21 cellular contexts compared by ENCODE assay signal in genomic region chrX:68751372-68751771, GRCh38.
DNase-seq lines count a peak whose midpoint lies in the region; ATAC-seq, FAIRE-seq and TF ChIP-seq lines count a peak whose summit lies in the region.
"Had no signal": no experiment of that assay in that cellular context is flagged by ENCODE, and none has a peak within 500 bp of the region (broad histone marks: within the 10 kb centered on the region; RNA-seq: fewer than 3 reads in every experiment).

No MANE protein-coding gene starts in this region.

- no peak for FAIRE-seq in HepG2 (lab: Jason Lieb, UNC)
- FAIRE-seq: A549, D721Med, G401.6, GM12891, GM19239 had no signal

- H3K9me3 Mint-ChIP-seq in type B pancreatic cell = no peaks in the 10 kb centered on the region
- H3K9me3 Mint-ChIP-seq: CD4-positive, alpha-beta T cell; CD8-positive, alpha-beta T cell had no signal

- no peak overlapping the region for H3K4me3 Mint-ChIP-seq in type B pancreatic cell
- H3K4me3 Mint-ChIP-seq: B cell; CD4-positive, alpha-beta T cell; CD8-positive, alpha-beta T cell had no signal

- in situ Hi-C loops in HepG2 (cut with HindIII; ENCODE audit: extremely low pct_ligation_motif_present, low pct_unique_long_range_greater_than_20kb) = no loop called here

- H4K20me1 ChIP-seq in HepG2 (ENCODE audit: insufficient read depth, low read length) = no peaks in the 10 kb centered on the region
- H4K20me1 ChIP-seq: BLaER1 treated with 17β-estradiol and CSF1 and Interleukin-3, amounts not matched to agents 10 nM and 100 nM had no signal

- no peak overlapping the region for H2AFZ ChIP-seq in HepG2 (ENCODE audit: low read length)

- H3K36me3 Mint-ChIP-seq in type B pancreatic cell = no peaks in the 10 kb centered on the region
- H3K36me3 Mint-ChIP-seq: CD8-positive, alpha-beta T cell had no signal

- no peaks in the 10 kb centered on the region for H3K4me1 Mint-ChIP-seq in type B pancreatic cell (ENCODE audit: unreplicated experiment)
- H3K4me1 Mint-ChIP-seq: B cell had no signal

- H3K27me3 ChIP-seq in HepG2 (ENCODE audit: control insufficient read depth in 1 of 2, insufficient read depth in 2 of 2, low read length in 2 of 2) = no peaks in the 10 kb centered on the region
- no peaks in the 10 kb centered on the region for H3K27me3 ChIP-seq in right lobe of liver

- H3K4me3 ChIP-seq in HepG2 (replicated peaks in 1 of 3; ENCODE audit: insufficient read depth in 1 of 3, low read depth in 2 of 3, low read length in 3 of 3) (no peak overlapping the region), right lobe of liver (no peak overlapping the region)
- H3K4me3 ChIP-seq: A549; BLaER1 treated with 17β-estradiol and CSF1 and Interleukin-3, amounts not matched to agents 10 nM and 100 nM had no signal

- H3K9ac ChIP-seq in HepG2 (ENCODE audit: insufficient read depth, low read depth, low read length) = no peak overlapping the region
- H3K9ac ChIP-seq: BLaER1 treated with 17β-estradiol and CSF1 and Interleukin-3, amounts not matched to agents 10 nM and 100 nM had no signal

- no peak overlapping the region for H3K27ac Mint-ChIP-seq in type B pancreatic cell
- H3K27ac Mint-ChIP-seq: B cell; CD4-positive, alpha-beta T cell; CD8-positive, alpha-beta T cell had no signal

- DNase-seq in HepG2 (ENCODE audit: low spot score) (peak; percentile 38), right lobe of liver (no peak), type B pancreatic cell (ENCODE audit: extremely low spot score, unreplicated experiment) (peak; percentile 25), NOMO-1 treated with dmso at 0.1 percent for 144 hours (lab: John Stamatoyannopoulos, UW; ENCODE audit: unreplicated experiment) (no peak), HuH-7 (ENCODE audit: low spot score) (no peak)
- DNase-seq: AML-193; Caco-2; Calu3; CD4-positive, alpha-beta T cell; DMS79 treated with DMSO at 0.1 percent for 48 hours; GF-D8 had no signal

- H3K27me3 Mint-ChIP-seq in type B pancreatic cell = no peaks in the 10 kb centered on the region
- H3K27me3 Mint-ChIP-seq: CD4-positive, alpha-beta T cell had no signal

- no peak for TF ChIP-seq EP300 in HepG2 (IDR thresholded peaks at IDR 0.05; ENCODE audit: low read depth in 2 of 2, low read length in 2 of 2)
- TF ChIP-seq EP300 in HepG2 (CRISPR knock-in tag; IDR thresholded peaks at IDR 0.05; ENCODE audit: borderline replicate concordance) = no peak

- POLR2A ChIA-PET in HepG2 (lab: Yijun Ruan, JAX) = no interaction called here

- H3K4me2 ChIP-seq in HepG2 (ENCODE audit: low read depth, low read length) = no peak overlapping the region
- H3K4me2 ChIP-seq: A549; BLaER1 treated with 17β-estradiol and CSF1 and Interleukin-3, amounts not matched to agents 10 nM and 100 nM had no signal

- H3K79me2 ChIP-seq in HepG2 (ENCODE audit: insufficient read depth, low read length) = no peaks in the 10 kb centered on the region

- WGBS in HepG2 (ENCODE audit: low lambda C conversion rate) = no CpG with 5 or more reads among the region's 2 CpGs
- WGBS in right lobe of liver (ENCODE audit: insufficient coverage, low coverage, low lambda C conversion rate, missing lambda C conversion rate) = 43% methylated on average over 2 of the region's 2 CpGs

- H3K36me3 ChIP-seq in HepG2 (replicated peaks in 1 of 2; ENCODE audit: control insufficient read depth in 1 of 2, insufficient read depth in 2 of 2, low read length in 2 of 2) (no peaks in the 10 kb centered on the region), right lobe of liver (no peaks in the 10 kb centered on the region)
- H3K36me3 ChIP-seq: BLaER1 treated with 17β-estradiol and CSF1 and Interleukin-3, amounts not matched to agents 10 nM and 100 nM had no signal

- TF ChIP-seq CTCF in HepG2 (CRISPR knock-in tag; IDR thresholded peaks at IDR 0.05) = no peak
- no peak for TF ChIP-seq CTCF in right lobe of liver (IDR thresholded peaks at IDR 0.05)
- TF ChIP-seq CTCF in type B pancreatic cell (conservative IDR thresholded peaks at IDR 0.05) = no peak

- TF ChIP-seq POLR2A in HepG2 (IDR thresholded peaks at IDR 0.05; ENCODE audit: insufficient read depth in 1 of 2, low read depth in 2 of 2, low read length in 2 of 2) (no peak), right lobe of liver (IDR thresholded peaks at IDR 0.05) (no peak)

- intact Hi-C loops in HepG2 (cut with micrococcal nuclease; ENCODE audit: unreplicated experiment) = no loop called here
- intact Hi-C loops in right lobe of liver (cut with DNase I) = no loop called here

- BruUV-seq in HepG2 (replicated peaks; lab: Mats Ljungman, UMichigan) = no TSS peak

- H3K27ac ChIP-seq in HepG2 (ENCODE audit: extremely low read length, insufficient read depth, low read length) (no peak overlapping the region), right lobe of liver (no peak overlapping the region)
- H3K27ac ChIP-seq: 22Rv1; A549; BLaER1 treated with 17β-estradiol and CSF1 and Interleukin-3, amounts not matched to agents 10 nM and 100 nM; C4-2B had no signal

- peak; percentile 79 for ATAC-seq in HepG2
- no peak for ATAC-seq in right lobe of liver
- ATAC-seq: A549; CD8-positive, alpha-beta T cell had no signal

- CTCF ChIA-PET in HepG2 (lab: Yijun Ruan, JAX; ENCODE audit: low intra/inter-chr PET ratio, low total read pairs) = no interaction called here

- TF ChIP-seq RAD21 in HepG2 (CRISPR knock-in tag; IDR thresholded peaks at IDR 0.05) = no peak

- H3K9me3 ChIP-seq in HepG2 (ENCODE audit: low read length) (no peaks in the 10 kb centered on the region), right lobe of liver (no peaks in the 10 kb centered on the region)
- H3K9me3 ChIP-seq: A549, Caco-2 had no signal

- H3K4me1 ChIP-seq in HepG2 (ENCODE audit: insufficient read depth, low read length) = peaks cover 12% of the 10 kb centered on the region
- no peaks in the 10 kb centered on the region for H3K4me1 ChIP-seq in right lobe of liver
- H3K4me1 ChIP-seq: A549, Caco-2 had no signal

TF ChIP-seq in HepG2, 621 proteins besides CTCF, POLR2A, EP300 and RAD21 (continues in another document):
- TF ChIP-seq ARID5B (CRISPR knock-in tag; IDR thresholded peaks at IDR 0.05) (peak; percentile 60; the same call in 1 of the 2 replicates), SALL1 (CRISPR knock-in tag; IDR thresholded peaks at IDR 0.05) (peak; percentile 42; the same call in 1 of the 2 replicates), FOXP1 (IDR thresholded peaks at IDR 0.05) (no peak), FOXP1 (CRISPR knock-in tag; IDR thresholded peaks at IDR 0.05) (peak; percentile 36; the same call in 1 of the 2 replicates), ZFP91 (CRISPR knock-in tag; IDR thresholded peaks at IDR 0.05; ENCODE audit: borderline replicate concordance) (no peak), ATF2 (CRISPR knock-in tag; IDR thresholded peaks at IDR 0.05) (no peak), RXRB (CRISPR knock-in tag; IDR thresholded peaks at IDR 0.05; ENCODE audit: borderline replicate concordance) (peak; percentile 21; the same call in 1 of the 2 replicates), SOX5 (CRISPR knock-in tag; IDR thresholded peaks at IDR 0.05; ENCODE audit: borderline replicate concordance) (peak; percentile 70), SOX6 (IDR thresholded peaks at IDR 0.05) (no peak), SOX6 (CRISPR knock-in tag; IDR thresholded peaks at IDR 0.05) (peak; percentile 84), ZC3H13 (CRISPR knock-in tag; IDR thresholded peaks at IDR 0.05) (no peak)

Comparison
In these comparisons a context has a peak if more than half of its experiments do, and no peak if none do; other contexts are left out.
1. DNase-seq: peak in HepG2 (single experiment) and type B pancreatic cell (single experiment); none in right lobe of liver (0 of 3), NOMO-1 treated with dmso at 0.1 percent for 144 hours (single experiment) and HuH-7 (single experiment).